ENCODE assay signal across 21 cellular contexts in genomic region chr10:31457858-31458257, GRCh38.
"Had no signal": no experiment of that assay in that cellular context is flagged by ENCODE, and none has a peak within 500 bp of the region (broad histone marks: within the 10 kb centered on the region; RNA-seq: fewer than 3 reads in every experiment).

No MANE protein-coding gene starts in this region.

- ATAC-seq: activated T-cell treated with anti-CD3 and anti-CD28 coated beads, Interleukin-2, amount 50 U/mL, for 4 hours; left lung; naive thymus-derived CD8-positive, alpha-beta T cell; stimulated activated naive CD8-positive, alpha-beta T cell treated with anti-CD3 and anti-CD28 coated beads, Interleukin-15, Interleukin-2, amounts not matched to agents 100 U/mL and 50 U/mL, for 24 hours; WTC11 had no signal

- H3K4me3 ChIP-seq: hepatocyte, left lung, lung, neural progenitor cell, right atrium auricular region, thyroid gland had no signal

- DNase-seq: activated naive CD4-positive, alpha-beta T cell; activated T-cell treated with anti-CD3 and anti-CD28 coated beads, Interleukin-2, amount 50 U/mL, for 4 hours; amniotic stem cell; cerebellar nuclear complex; cortex of kidney; endodermal cell; foreskin melanocyte; immature natural killer cell; left lung; naive thymus-derived CD8-positive, alpha-beta T cell; stimulated activated CD4-positive, alpha-beta T cell treated with anti-CD3 and anti-CD28 coated beads, Interleukin-12 subunit alpha, Interleukin-12 subunit beta, amount 100 ng/mL, for 4 hours; stimulated activated CD4-positive, alpha-beta T cell treated with anti-CD3 and anti-CD28 coated beads, Interleukin-4, amount 100 ng/mL, for 4 hours; stimulated activated naive CD8-positive, alpha-beta T cell treated with anti-CD3 and anti-CD28 coated beads, Interleukin-15, Interleukin-2, amounts not matched to agents 100 U/mL and 50 U/mL, for 24 hours; substantia nigra; T1000; thyroid gland had no signal
